In the genomic region with DNA sequence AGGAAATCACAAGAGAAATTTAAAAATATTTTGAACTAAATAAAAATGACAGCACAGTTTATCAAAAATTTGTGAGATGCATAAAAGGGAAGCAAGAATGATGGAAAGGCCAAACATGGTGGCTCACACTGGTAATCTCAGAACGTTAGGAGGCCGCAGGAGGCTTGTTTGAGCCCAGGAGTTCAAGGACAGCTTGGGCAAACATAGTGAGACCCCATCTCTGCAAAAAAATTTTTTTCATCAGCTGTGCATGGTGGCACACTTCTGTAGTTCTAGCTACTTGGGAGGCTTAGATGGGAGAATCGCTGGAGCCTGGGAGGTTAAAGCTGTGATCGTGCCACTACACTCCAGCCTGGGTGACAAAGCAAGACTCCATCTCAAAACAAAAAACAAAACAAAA, we compare ENCODE assay signal across 35 cellular contexts.
"Had no signal": no experiment of that assay in that cellular context is flagged by ENCODE, and none has a peak within 500 bp of the region (broad histone marks: within the 10 kb centered on the region; RNA-seq: fewer than 3 reads in every experiment).

No MANE protein-coding gene starts in this region.

- ATAC-seq: activated CD4-positive, alpha-beta T cell treated with anti-CD3 and anti-CD28 coated beads for 36 hours; activated CD4-positive, CD25-positive, alpha-beta regulatory T cell treated with anti-CD3 and anti-CD28 coated beads, Interleukin-2, amount 50 U/mL, for 24 hours; activated naive CD4-positive, alpha-beta T cell treated with anti-CD3 and anti-CD28 coated beads, Interleukin-2, amount 50 U/mL, for 72 hours; activated T-helper 17 cell treated with anti-CD3 and anti-CD28 coated beads, Interleukin-2, amount 50 U/mL, for 72 hours; body of pancreas had no signal

- H3K4me3 ChIP-seq: adrenal gland, body of pancreas, breast epithelium had no signal

- H3K27me3 Mint-ChIP-seq: activated CD4-positive, alpha-beta memory T cell treated with anti-CD3 and anti-CD28 coated beads, Interleukin-2, amount 10 ng/mL, durations not matched to agents 7 days and 5 days; activated CD4-positive, alpha-beta T cell treated with anti-CD3 and anti-CD28 coated beads for 36 hours; activated CD4-positive, alpha-beta T cell treated with anti-CD3 and anti-CD28 coated beads, Interleukin-2, amount 10 ng/mL, durations not matched to agents 7 days and 5 days; activated naive CD8-positive, alpha-beta T cell treated with anti-CD3 and anti-CD28 coated beads, Interleukin-2, amount 10 ng/mL, durations not matched to agents 7 days and 5 days; activated T-helper 17 cell treated with anti-CD3 and anti-CD28 coated beads, Interleukin-2, amount 50 U/mL, for 72 hours had no signal

- H3K9me3 ChIP-seq: adrenal gland, body of pancreas, breast epithelium had no signal

- H3K27ac Mint-ChIP-seq: activated CD4-positive, alpha-beta memory T cell treated with anti-CD3 and anti-CD28 coated beads, Interleukin-2, amount 10 ng/mL, durations not matched to agents 7 days and 5 days; activated CD4-positive, alpha-beta T cell treated with anti-CD3 and anti-CD28 coated beads for 36 hours; activated CD4-positive, alpha-beta T cell treated with anti-CD3 and anti-CD28 coated beads, Interleukin-2, amount 10 ng/mL, durations not matched to agents 7 days and 5 days; activated naive CD4-positive, alpha-beta T cell treated with anti-CD3 and anti-CD28 coated beads for 36 hours; activated naive CD4-positive, alpha-beta T cell treated with anti-CD3 and anti-CD28 coated beads, Interleukin-2, amount 50 U/mL, for 72 hours; activated naive CD8-positive, alpha-beta T cell treated with anti-CD3 and anti-CD28 coated beads, Interleukin-2, amount 10 ng/mL, durations not matched to agents 7 days and 5 days; activated T-helper 1 cell treated with anti-CD3 and anti-CD28 coated beads, Interleukin-12 subunit alpha, Interleukin-12 subunit beta, Interleukin-2, Interleukin-4 antibody, amounts not matched to agents 30 ng/mL and 10 ng/mL and 1 ng/mL, durations not matched to agents 14 hours and 24 hours and 36 hours; activated T-helper 17 cell treated with anti-CD3 and anti-CD28 coated beads, Interleukin-2, amount 50 U/mL, for 72 hours; T-helper 1 cell treated with Interleukin-12 subunit alpha and Interleukin-12 subunit beta and Interleukin-4 antibody, amounts not matched to agents 30 μg/mL and 1 μg/mL, for 36 hours had no signal

- FAIRE-seq: astrocyte, colon, TTC549 had no signal

- H3K4me1 Mint-ChIP-seq: activated CD4-positive, alpha-beta T cell treated with anti-CD3 and anti-CD28 coated beads for 36 hours; activated T-helper 17 cell treated with anti-CD3 and anti-CD28 coated beads, Interleukin-2, amount 50 U/mL, for 72 hours had no signal

- H3K36me3 ChIP-seq: adrenal gland, breast epithelium had no signal

- H3K4me3 Mint-ChIP-seq: activated CD4-positive, alpha-beta memory T cell treated with anti-CD3 and anti-CD28 coated beads, Interleukin-2, amount 10 ng/mL, durations not matched to agents 7 days and 5 days; activated CD4-positive, alpha-beta T cell treated with anti-CD3 and anti-CD28 coated beads for 36 hours; activated CD4-positive, alpha-beta T cell treated with anti-CD3 and anti-CD28 coated beads, Interleukin-2, amount 10 ng/mL, durations not matched to agents 7 days and 5 days; activated naive CD4-positive, alpha-beta T cell treated with anti-CD3 and anti-CD28 coated beads for 36 hours; activated naive CD8-positive, alpha-beta T cell treated with anti-CD3 and anti-CD28 coated beads, Interleukin-2, amount 10 ng/mL, durations not matched to agents 7 days and 5 days; activated T-helper 1 cell treated with anti-CD3 and anti-CD28 coated beads, Interleukin-12 subunit alpha, Interleukin-12 subunit beta, Interleukin-2, Interleukin-4 antibody, amounts not matched to agents 30 ng/mL and 10 ng/mL and 1 ng/mL, durations not matched to agents 14 hours and 24 hours and 36 hours; activated T-helper 17 cell treated with anti-CD3 and anti-CD28 coated beads, Interleukin-2, amount 50 U/mL, for 72 hours; T-helper 1 cell treated with Interleukin-12 subunit alpha and Interleukin-12 subunit beta and Interleukin-4 antibody, amounts not matched to agents 30 μg/mL and 1 μg/mL, for 36 hours had no signal

- H3K27me3 ChIP-seq: adrenal gland, body of pancreas, brain microvascular endothelial cell, breast epithelium had no signal

- DNase-seq: activated CD4-positive, alpha-beta memory T cell treated with anti-CD3 and anti-CD28 coated beads, Interleukin-2, amount 10 ng/mL, durations not matched to agents 7 days and 5 days; activated CD4-positive, alpha-beta T cell treated with anti-CD3 and anti-CD28 coated beads for 1 hour; activated CD4-positive, alpha-beta T cell treated with anti-CD3 and anti-CD28 coated beads for 36 hours; activated CD4-positive, alpha-beta T cell treated with anti-CD3 and anti-CD28 coated beads, Interleukin-2, amount 10 ng/mL, durations not matched to agents 7 days and 5 days; activated CD4-positive, alpha-beta T cell treated with anti-CD3 and anti-CD28 coated beads, Interleukin-2, amount 50 U/mL, for 48 hours; activated CD4-positive, CD25-positive, alpha-beta regulatory T cell; activated CD8-positive, alpha-beta memory T cell treated with anti-CD3 and anti-CD28 coated beads, Interleukin-2, amount 50 U/mL, for 4 hours; activated effector memory CD4-positive, alpha-beta T cell treated with anti-CD3 and anti-CD28 coated beads, Interleukin-2, amount 50 U/mL, for 16 hours; activated gamma-delta T cell treated with Interleukin-2 at 50 U/mL for 16 hours; activated naive CD4-positive, alpha-beta T cell; activated naive CD4-positive, alpha-beta T cell treated with anti-CD3 and anti-CD28 coated beads for 36 hours; activated naive CD4-positive, alpha-beta T cell treated with anti-CD3 and anti-CD28 coated beads, Interleukin-2, amount 50 U/mL, for 16 hours; activated naive CD8-positive, alpha-beta T cell treated with anti-CD3 and anti-CD28 coated beads, Interleukin-2, amount 10 ng/mL, durations not matched to agents 7 days and 5 days; activated T-cell treated with anti-CD3 and anti-CD28 coated beads for 4 hours; activated T-cell treated with anti-CD3 and anti-CD28 coated beads, Interleukin-2, amount 50 U/mL, for 1 hour; activated T-cell treated with anti-CD3 and anti-CD28 coated beads, Interleukin-2, amount 50 U/mL, for 48 hours; adrenal gland; amniotic stem cell; aorta; body of pancreas; brain microvascular endothelial cell; central memory CD4-positive, alpha-beta T cell; SW 1271; T-helper 1 cell; T-helper 9 cell had no signal

- H3K27ac ChIP-seq: adrenal gland, body of pancreas, brain microvascular endothelial cell, breast epithelium, VCaP had no signal

- H3K4me1 ChIP-seq: adrenal gland, body of pancreas, breast epithelium had no signal

- H3K9me3 Mint-ChIP-seq: activated CD4-positive, alpha-beta memory T cell treated with anti-CD3 and anti-CD28 coated beads, Interleukin-2, amount 10 ng/mL, durations not matched to agents 7 days and 5 days; activated CD4-positive, alpha-beta T cell treated with anti-CD3 and anti-CD28 coated beads, Interleukin-2, amount 10 ng/mL, durations not matched to agents 7 days and 5 days; activated naive CD4-positive, alpha-beta T cell treated with anti-CD3 and anti-CD28 coated beads for 36 hours; activated naive CD4-positive, alpha-beta T cell treated with anti-CD3 and anti-CD28 coated beads, Interleukin-2, amount 50 U/mL, for 72 hours; activated naive CD8-positive, alpha-beta T cell treated with anti-CD3 and anti-CD28 coated beads, Interleukin-2, amount 10 ng/mL, durations not matched to agents 7 days and 5 days; activated T-helper 1 cell treated with anti-CD3 and anti-CD28 coated beads, Interleukin-12 subunit alpha, Interleukin-12 subunit beta, Interleukin-2, Interleukin-4 antibody, amounts not matched to agents 30 ng/mL and 10 ng/mL and 1 ng/mL, durations not matched to agents 14 hours and 24 hours and 36 hours; activated T-helper 17 cell treated with anti-CD3 and anti-CD28 coated beads, Interleukin-2, amount 50 U/mL, for 72 hours; T-helper 1 cell treated with Interleukin-12 subunit alpha and Interleukin-12 subunit beta and Interleukin-4 antibody, amounts not matched to agents 30 μg/mL and 1 μg/mL, for 36 hours had no signal
